27 cellular contexts compared by ENCODE assay signal in genomic region chr13:93824286-93824685, GRCh38.
"Had no signal": no experiment of that assay in that cellular context is flagged by ENCODE, and none has a peak within 500 bp of the region (broad histone marks: within the 10 kb centered on the region; RNA-seq: fewer than 3 reads in every experiment).

No MANE protein-coding gene starts in this region.

- H3K36me3 ChIP-seq: gastrocnemius medialis, heart left ventricle, left lung, ovary, right lobe of liver, suprapubic skin, transverse colon, upper lobe of right lung, uterus had no signal

- H3K27me3 ChIP-seq: dorsolateral prefrontal cortex, gastrocnemius medialis, heart left ventricle, hepatocyte, left lung, ovary, right lobe of liver, suprapubic skin, transverse colon, upper lobe of right lung, uterus had no signal

- ATAC-seq: gastrocnemius medialis; heart left ventricle; left lung; naive thymus-derived CD4-positive, alpha-beta T cell; psoas muscle; right lobe of liver; stimulated activated naive CD8-positive, alpha-beta T cell treated with anti-CD3 and anti-CD28 coated beads, Interleukin-15, amount 100 ng/mL, for 72 hours; upper lobe of right lung had no signal

- H3K4me1 ChIP-seq: gastrocnemius medialis, heart left ventricle, left lung, psoas muscle, right lobe of liver, suprapubic skin, transverse colon, upper lobe of right lung, uterus had no signal

- DNase-seq: dorsolateral prefrontal cortex; effector CD4-positive, alpha-beta T cell; foreskin fibroblast; gastrocnemius medialis; heart left ventricle; kidney; left lung; mesenchymal stem cell; midbrain; naive thymus-derived CD4-positive, alpha-beta T cell; nucleus accumbens; ovary; posterior cingulate gyrus; psoas muscle; right lobe of liver; small intestine; stimulated activated CD4-positive, alpha-beta T cell treated with anti-CD3 and anti-CD28 coated beads, Interleukin-12 subunit alpha, Interleukin-12 subunit beta, amount 100 ng/mL, for 4 hours; stimulated activated CD4-positive, alpha-beta T cell treated with anti-CD3 and anti-CD28 coated beads, Interleukin-1b, Interleukin-23, amount 100 ng/mL, for 48 hours; stimulated activated CD4-positive, alpha-beta T cell treated with anti-CD3 and anti-CD28 coated beads, Interleukin-4, amount 100 ng/mL, for 1 hour; stimulated activated CD8-positive, alpha-beta memory T cell treated with anti-CD3 and anti-CD28 coated beads, Interleukin-4, amount 100 ng/mL, for 48 hours; stimulated activated naive CD4-positive, alpha-beta T cell; stimulated activated naive CD8-positive, alpha-beta T cell treated with anti-CD3 and anti-CD28 coated beads, Interleukin-15, amount 100 ng/mL, for 72 hours; transverse colon; upper lobe of right lung; uterus had no signal

- H3K4me2 ChIP-seq: hepatocyte had no signal

- H3K4me3 ChIP-seq: dorsolateral prefrontal cortex, gastrocnemius medialis, heart left ventricle, hepatocyte, left lung, ovary, psoas muscle, right lobe of liver, suprapubic skin, transverse colon, upper lobe of right lung, uterus had no signal

- H2AFZ ChIP-seq: hepatocyte had no signal

- H3K9me3 ChIP-seq: gastrocnemius medialis, heart left ventricle, left lung, ovary, psoas muscle, right lobe of liver, suprapubic skin, transverse colon, upper lobe of right lung, uterus had no signal

- H3K27ac ChIP-seq: dorsolateral prefrontal cortex, gastrocnemius medialis, heart left ventricle, hepatocyte, left lung, ovary, psoas muscle, right lobe of liver, suprapubic skin, transverse colon, upper lobe of right lung, uterus had no signal

- H3K79me2 ChIP-seq: hepatocyte had no signal
